In genomic region chr16:58733671-58734458, GRCh38 we compare ENCODE assay signal across 1 cellular context.
TF ChIP-seq lines count a peak whose summit lies in the region.

TSS of gene GOT2 (minus strand) at chr16:58734316. CDS start at chr16:58734228, 88 bp downstream.

TF ChIP-seq in K562, 482 proteins besides CTCF, POLR2A, EP300 and RAD21 (continued from another document and continues in another):
- TF ChIP-seq ZNF224 (CRISPR knock-in tag; IDR thresholded peaks at IDR 0.05) (peak; percentile 82; the same call in 1 of the 2 replicates), YY1 (IDR thresholded peaks at IDR 0.05; ENCODE audit: borderline replicate concordance in 1 of 3, control insufficient read depth in 1 of 3, extremely low read depth in 1 of 3, insufficient read depth in 3 of 3, insufficient read length in 1 of 3, insufficient replicate concordance in 2 of 3, low read depth in 1 of 3, low read length in 2 of 3) (peak in 2 of 3 experiments; percentile 57), UBTF (IDR thresholded peaks at IDR 0.05; ENCODE audit: borderline replicate concordance in 1 of 2, low read depth in 2 of 2, low read length in 2 of 2) (peak; percentile 42 to 93; a peak in 2 of 4 replicates), ZBED1 (IDR thresholded peaks at IDR 0.05) (no peak), MAFG (tag; conservative IDR thresholded peaks at IDR 0.05) (peak; percentile 70), GABPB2 (CRISPR knock-in tag; conservative IDR thresholded peaks at IDR 0.05) (no peak), PKNOX1 (IDR thresholded peaks at IDR 0.05) (peak; percentile 71), HNRNPUL1 (IDR thresholded peaks at IDR 0.05; ENCODE audit: low read length) (no peak), NCOA6 (IDR thresholded peaks at IDR 0.05) (no peak), NEUROD1 (IDR thresholded peaks at IDR 0.05; ENCODE audit: borderline replicate concordance, low read depth, low read length, partially characterized antibody) (peak; percentile 39), IFI16 (CRISPR knock-in tag; IDR thresholded peaks at IDR 0.05) (no peak), TGIF2 (CRISPR knock-in tag; IDR thresholded peaks at IDR 0.05) (no peak; the same call in 1 of the 2 replicates), CREM (IDR thresholded peaks at IDR 0.05; ENCODE audit: low read depth) (peak; percentile 93), ZNF695 (CRISPR knock-in tag; IDR thresholded peaks at IDR 0.05) (no peak), SP2 (IDR thresholded peaks at IDR 0.05; ENCODE audit: extremely low read depth, low read depth, low read length, poor library complexity, severe bottlenecking) (peak; percentile 97), KLF16 (IDR thresholded peaks at IDR 0.05) (peak; percentile 49; the same call in 1 of the 2 replicates), ETS1 (conservative IDR thresholded peaks at IDR 0.05; ENCODE audit: control insufficient read depth, low read depth, low read length) (peak; percentile 71; the same call in 1 of the 2 replicates), SMC3 (conservative IDR thresholded peaks at IDR 0.05; ENCODE audit: insufficient read depth, low read depth, low read length) (peak; percentile 37; the same call in 1 of the 2 replicates), ZNF134 (CRISPR knock-in tag; conservative IDR thresholded peaks at IDR 0.05) (peak; percentile 62), TOE1 (IDR thresholded peaks at IDR 0.05; ENCODE audit: borderline replicate concordance) (peak; percentile 67; the same call in 1 of the 2 replicates), TOE1 (CRISPR knock-in tag; IDR thresholded peaks at IDR 0.05; ENCODE audit: borderline replicate concordance, low read depth) (peak; percentile 95; the same call in 1 of the 2 replicates), SRF (CRISPR knock-in tag; IDR thresholded peaks at IDR 0.05) (peak in 1 of 2 experiments; percentile 61; a peak in 1 of 4 replicates), BRF1 (IDR thresholded peaks at IDR 0.05; ENCODE audit: borderline replicate concordance, extremely low read depth, insufficient read length) (no peak), MAZ (CRISPR knock-in tag; conservative IDR thresholded peaks at IDR 0.05 in 1 of 2, IDR thresholded peaks at IDR 0.05 in 1 of 2) (peak; percentile 56 to 82), ZNF395 (CRISPR knock-in tag; IDR thresholded peaks at IDR 0.05) (peak; percentile 86; the same call in 1 of the 2 replicates), ZNF384 (IDR thresholded peaks at IDR 0.05; ENCODE audit: low read depth, low read length) (0 out of 2 replicates have a peak, but pooled peaks have one; percentile 9), GATAD2B (IDR thresholded peaks at IDR 0.05; ENCODE audit: borderline replicate concordance) (peak; percentile 26; the same call in 1 of the 2 replicates), ETV5 (CRISPR knock-in tag; IDR thresholded peaks at IDR 0.05; ENCODE audit: low read depth) (peak; percentile 69), ZBTB7A (IDR thresholded peaks at IDR 0.05; ENCODE audit: borderline replicate concordance, control insufficient read depth, low read depth, low read length) (peak; percentile 85; the same call in 1 of the 2 replicates), ZNF764 (CRISPR knock-in tag; IDR thresholded peaks at IDR 0.05; ENCODE audit: low read depth) (no peak), POLR2G (IDR thresholded peaks at IDR 0.05; ENCODE audit: low read depth, low read length) (peak; percentile 90), PTTG1 (tag; IDR thresholded peaks at IDR 0.05; ENCODE audit: low read depth) (no peak), CREB1 (IDR thresholded peaks at IDR 0.05) (peak; percentile 62; the same call in 1 of the 2 replicates), CREB1 (CRISPR knock-in tag; IDR thresholded peaks at IDR 0.05) (peak; percentile 89), ZNF316 (IDR thresholded peaks at IDR 0.05) (peak; percentile 76), C11orf30 (IDR thresholded peaks at IDR 0.05; ENCODE audit: low read depth) (peak; percentile 84), ETV1 (tag; conservative IDR thresholded peaks at IDR 0.05; ENCODE audit: low read depth) (0 out of 2 replicates have a peak, but pooled peaks have one; percentile 27), NFYB (IDR thresholded peaks at IDR 0.05; ENCODE audit: extremely low read depth, insufficient read length) (no peak), RAD51 (IDR thresholded peaks at IDR 0.05; ENCODE audit: borderline replicate concordance, low read depth) (no peak), WHSC1 (IDR thresholded peaks at IDR 0.05; ENCODE audit: low read length) (no peak), FOXM1 (IDR thresholded peaks at IDR 0.05; ENCODE audit: low read depth) (peak; percentile 35; the same call in 1 of the 2 replicates), FOXM1 (CRISPR knock-in tag; IDR thresholded peaks at IDR 0.05; ENCODE audit: low read depth) (no peak), MAFF (IDR thresholded peaks at IDR 0.05; ENCODE audit: low read length) (peak; percentile 42; the same call in 1 of the 2 replicates), SIN3B (IDR thresholded peaks at IDR 0.05; ENCODE audit: low read depth) (peak; percentile 72; the same call in 1 of the 2 replicates), ESRRA (IDR thresholded peaks at IDR 0.05; ENCODE audit: borderline replicate concordance, low read depth) (peak; percentile 81), ZNF444 (CRISPR knock-in tag; IDR thresholded peaks at IDR 0.05) (no peak), ZNF3 (CRISPR knock-in tag; IDR thresholded peaks at IDR 0.05) (no peak), NFIC (IDR thresholded peaks at IDR 0.05) (peak; percentile 94)
- TF ChIP-seq, protein P1, sequence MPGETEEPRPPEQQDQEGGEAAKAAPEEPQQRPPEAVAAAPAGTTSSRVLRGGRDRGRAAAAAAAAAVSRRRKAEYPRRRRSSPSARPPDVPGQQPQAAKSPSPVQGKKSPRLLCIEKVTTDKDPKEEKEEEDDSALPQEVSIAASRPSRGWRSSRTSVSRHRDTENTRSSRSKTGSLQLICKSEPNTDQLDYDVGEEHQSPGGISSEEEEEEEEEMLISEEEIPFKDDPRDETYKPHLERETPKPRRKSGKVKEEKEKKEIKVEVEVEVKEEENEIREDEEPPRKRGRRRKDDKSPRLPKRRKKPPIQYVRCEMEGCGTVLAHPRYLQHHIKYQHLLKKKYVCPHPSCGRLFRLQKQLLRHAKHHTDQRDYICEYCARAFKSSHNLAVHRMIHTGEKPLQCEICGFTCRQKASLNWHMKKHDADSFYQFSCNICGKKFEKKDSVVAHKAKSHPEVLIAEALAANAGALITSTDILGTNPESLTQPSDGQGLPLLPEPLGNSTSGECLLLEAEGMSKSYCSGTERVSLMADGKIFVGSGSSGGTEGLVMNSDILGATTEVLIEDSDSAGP (CRISPR knock-in tag; IDR thresholded peaks at IDR 0.05) = peak; percentile 79
- TF ChIP-seq, protein P2, sequence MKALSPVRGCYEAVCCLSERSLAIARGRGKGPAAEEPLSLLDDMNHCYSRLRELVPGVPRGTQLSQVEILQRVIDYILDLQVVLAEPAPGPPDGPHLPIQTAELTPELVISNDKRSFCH (CRISPR knock-in tag; IDR thresholded peaks at IDR 0.05) = no peak
- TF ChIP-seq, protein P2 (tag; IDR thresholded peaks at IDR 0.05) = peak; percentile 79; the same call in 1 of the 2 replicates
- TF ChIP-seq, protein P3, sequence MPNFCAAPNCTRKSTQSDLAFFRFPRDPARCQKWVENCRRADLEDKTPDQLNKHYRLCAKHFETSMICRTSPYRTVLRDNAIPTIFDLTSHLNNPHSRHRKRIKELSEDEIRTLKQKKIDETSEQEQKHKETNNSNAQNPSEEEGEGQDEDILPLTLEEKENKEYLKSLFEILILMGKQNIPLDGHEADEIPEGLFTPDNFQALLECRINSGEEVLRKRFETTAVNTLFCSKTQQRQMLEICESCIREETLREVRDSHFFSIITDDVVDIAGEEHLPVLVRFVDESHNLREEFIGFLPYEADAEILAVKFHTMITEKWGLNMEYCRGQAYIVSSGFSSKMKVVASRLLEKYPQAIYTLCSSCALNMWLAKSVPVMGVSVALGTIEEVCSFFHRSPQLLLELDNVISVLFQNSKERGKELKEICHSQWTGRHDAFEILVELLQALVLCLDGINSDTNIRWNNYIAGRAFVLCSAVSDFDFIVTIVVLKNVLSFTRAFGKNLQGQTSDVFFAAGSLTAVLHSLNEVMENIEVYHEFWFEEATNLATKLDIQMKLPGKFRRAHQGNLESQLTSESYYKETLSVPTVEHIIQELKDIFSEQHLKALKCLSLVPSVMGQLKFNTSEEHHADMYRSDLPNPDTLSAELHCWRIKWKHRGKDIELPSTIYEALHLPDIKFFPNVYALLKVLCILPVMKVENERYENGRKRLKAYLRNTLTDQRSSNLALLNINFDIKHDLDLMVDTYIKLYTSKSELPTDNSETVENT (CRISPR knock-in tag; IDR thresholded peaks at IDR 0.05) = peak; percentile 99
- TF ChIP-seq, protein P4, sequence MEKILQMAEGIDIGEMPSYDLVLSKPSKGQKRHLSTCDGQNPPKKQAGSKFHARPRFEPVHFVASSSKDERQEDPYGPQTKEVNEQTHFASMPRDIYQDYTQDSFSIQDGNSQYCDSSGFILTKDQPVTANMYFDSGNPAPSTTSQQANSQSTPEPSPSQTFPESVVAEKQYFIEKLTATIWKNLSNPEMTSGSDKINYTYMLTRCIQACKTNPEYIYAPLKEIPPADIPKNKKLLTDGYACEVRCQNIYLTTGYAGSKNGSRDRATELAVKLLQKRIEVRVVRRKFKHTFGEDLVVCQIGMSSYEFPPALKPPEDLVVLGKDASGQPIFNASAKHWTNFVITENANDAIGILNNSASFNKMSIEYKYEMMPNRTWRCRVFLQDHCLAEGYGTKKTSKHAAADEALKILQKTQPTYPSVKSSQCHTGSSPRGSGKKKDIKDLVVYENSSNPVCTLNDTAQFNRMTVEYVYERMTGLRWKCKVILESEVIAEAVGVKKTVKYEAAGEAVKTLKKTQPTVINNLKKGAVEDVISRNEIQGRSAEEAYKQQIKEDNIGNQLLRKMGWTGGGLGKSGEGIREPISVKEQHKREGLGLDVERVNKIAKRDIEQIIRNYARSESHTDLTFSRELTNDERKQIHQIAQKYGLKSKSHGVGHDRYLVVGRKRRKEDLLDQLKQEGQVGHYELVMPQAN (IDR thresholded peaks at IDR 0.05; ENCODE audit: borderline replicate concordance) = peak; percentile 64; the same call in 1 of the 2 replicates
- TF ChIP-seq, protein P5, sequence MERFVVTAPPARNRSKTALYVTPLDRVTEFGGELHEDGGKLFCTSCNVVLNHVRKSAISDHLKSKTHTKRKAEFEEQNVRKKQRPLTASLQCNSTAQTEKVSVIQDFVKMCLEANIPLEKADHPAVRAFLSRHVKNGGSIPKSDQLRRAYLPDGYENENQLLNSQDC (CRISPR knock-in tag; IDR thresholded peaks at IDR 0.05) = no peak
- TF ChIP-seq, protein P6, sequence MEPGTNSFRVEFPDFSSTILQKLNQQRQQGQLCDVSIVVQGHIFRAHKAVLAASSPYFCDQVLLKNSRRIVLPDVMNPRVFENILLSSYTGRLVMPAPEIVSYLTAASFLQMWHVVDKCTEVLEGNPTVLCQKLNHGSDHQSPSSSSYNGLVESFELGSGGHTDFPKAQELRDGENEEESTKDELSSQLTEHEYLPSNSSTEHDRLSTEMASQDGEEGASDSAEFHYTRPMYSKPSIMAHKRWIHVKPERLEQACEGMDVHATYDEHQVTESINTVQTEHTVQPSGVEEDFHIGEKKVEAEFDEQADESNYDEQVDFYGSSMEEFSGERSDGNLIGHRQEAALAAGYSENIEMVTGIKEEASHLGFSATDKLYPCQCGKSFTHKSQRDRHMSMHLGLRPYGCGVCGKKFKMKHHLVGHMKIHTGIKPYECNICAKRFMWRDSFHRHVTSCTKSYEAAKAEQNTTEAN (CRISPR knock-in tag; IDR thresholded peaks at IDR 0.05) = no peak; the same call in 1 of the 2 replicates
